In the genomic region with DNA sequence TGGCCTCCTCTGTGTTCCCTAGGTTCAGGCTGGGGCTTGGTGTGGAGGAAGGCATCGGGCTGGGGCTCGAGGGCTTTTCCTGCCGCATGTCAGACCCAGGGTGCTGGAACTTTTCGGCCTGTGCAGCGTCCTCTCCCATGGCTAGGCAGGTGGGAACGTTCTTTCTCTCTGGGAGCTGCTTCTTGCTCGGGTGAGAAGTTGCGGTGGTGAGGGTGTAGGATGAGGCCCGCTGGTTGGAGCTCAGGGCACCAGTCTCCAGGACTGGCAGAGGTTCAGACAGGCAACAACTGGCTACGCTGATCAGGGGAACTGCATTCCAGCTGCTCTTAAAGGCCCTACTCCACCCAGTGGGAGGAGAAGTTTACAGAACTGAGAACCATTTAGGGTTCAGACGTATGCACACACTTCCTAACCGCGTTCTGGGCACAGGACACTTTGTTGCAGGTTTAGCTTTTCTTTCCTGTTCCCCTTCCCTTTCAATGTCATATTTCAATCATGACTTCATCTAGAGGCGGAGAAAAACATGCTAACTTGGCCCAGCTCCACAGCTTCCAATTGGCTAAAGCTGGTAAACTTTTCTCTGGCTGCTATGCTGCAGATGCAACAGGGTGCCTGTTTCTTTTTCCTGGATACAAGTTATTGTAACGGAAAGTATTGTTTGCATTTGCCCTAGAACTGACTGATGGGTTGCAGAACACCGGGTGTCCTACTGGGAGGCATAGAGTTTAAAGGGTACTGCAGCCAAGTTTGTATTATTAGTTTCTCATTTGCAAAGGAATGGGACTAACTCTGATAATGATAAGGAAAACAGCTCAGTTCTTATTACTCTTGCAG, we compare ENCODE assay signal across 8 cellular contexts. TPM values are rescaled to one million over a fixed set of nuclear protein-coding genes. Genes with fewer than 3 reads are reported as not detected.
A peak's percentile ranks its signal among the peaks of the same experiment; 100 is the strongest.
DNase-seq lines count a peak whose midpoint lies in the region; ATAC-seq lines count a peak whose summit lies in the region.

A gene with protein sequence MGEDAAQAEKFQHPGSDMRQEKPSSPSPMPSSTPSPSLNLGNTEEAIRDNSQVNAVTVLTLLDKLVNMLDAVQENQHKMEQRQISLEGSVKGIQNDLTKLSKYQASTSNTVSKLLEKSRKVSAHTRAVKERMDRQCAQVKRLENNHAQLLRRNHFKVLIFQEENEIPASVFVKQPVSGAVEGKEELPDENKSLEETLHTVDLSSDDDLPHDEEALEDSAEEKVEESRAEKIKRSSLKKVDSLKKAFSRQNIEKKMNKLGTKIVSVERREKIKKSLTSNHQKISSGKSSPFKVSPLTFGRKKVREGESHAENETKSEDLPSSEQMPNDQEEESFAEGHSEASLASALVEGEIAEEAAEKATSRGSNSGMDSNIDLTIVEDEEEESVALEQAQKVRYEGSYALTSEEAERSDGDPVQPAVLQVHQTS (minus strand): TSS at position 302 of the 834 bp plus-strand sequence. CDS start 163 bp downstream, at position 139.

- peaks cover 25 to 70% (median 49%) of the 10 kb centered on the region in 5 donors for H3K27me3 Mint-ChIP-seq in naive thymus-derived CD4-positive, alpha-beta T cell

- DNase-seq in NCI-H460 (ENCODE audit: extremely low read depth, low read depth) (peak; percentile 84), epithelial cell of prostate (ENCODE audit: low read depth, low spot score) (peak; percentile 65), islet precursor cell (no peak), NCI-H2227 treated with DMSO at 0.1 percent for 48 hours (lab: John Stamatoyannopoulos, UW) (no peak)
- no peak for DNase-seq in naive thymus-derived CD4-positive, alpha-beta T cell
- DNase-seq in stimulated activated CD4-positive, alpha-beta T cell treated with anti-CD3 and anti-CD28 coated beads, Interleukin-2, amount 100 ng/mL, for 24 hours, result no peak

- no peak within 1 kb of the TSS for H3K27ac Mint-ChIP-seq in naive thymus-derived CD4-positive, alpha-beta T cell

- ATAC-seq in GM19397 (IDR thresholded peaks at IDR 0.05; ENCODE audit: unreplicated experiment), result peak; percentile 42
- peak; percentile 75 for ATAC-seq in naive thymus-derived CD4-positive, alpha-beta T cell
- no peak for ATAC-seq in HG03095 (IDR thresholded peaks at IDR 0.05; ENCODE audit: unreplicated experiment)

- POLR2A ChIA-PET in naive thymus-derived CD4-positive, alpha-beta T cell (lab: Charles Lee), result no interaction called here

- H3K4me3 Mint-ChIP-seq in naive thymus-derived CD4-positive, alpha-beta T cell, result peak within 1 kb of the TSS in 3 of 10 donors; percentile 19 to 42 (median 39)

- intact Hi-C loops in naive thymus-derived CD4-positive, alpha-beta T cell (cut with micrococcal nuclease), result no loop called here

- H3K4me3 ChIP-seq in naive thymus-derived CD4-positive, alpha-beta T cell (ENCODE audit: low read length), result no peak within 1 kb of the TSS

- no peaks in the 10 kb centered on the region for H3K36me3 Mint-ChIP-seq in naive thymus-derived CD4-positive, alpha-beta T cell

- H3K27me3 ChIP-seq in naive thymus-derived CD4-positive, alpha-beta T cell (ENCODE audit: control insufficient read depth in 2 of 2, insufficient read depth in 2 of 2, low read length in 2 of 2), result no peaks in the 10 kb centered on the region

- H3K9me3 ChIP-seq in naive thymus-derived CD4-positive, alpha-beta T cell (ENCODE audit: control insufficient read depth in 2 of 3, low read length in 3 of 3), result no peaks in the 10 kb centered on the region

- no peaks in the 10 kb centered on the region for H3K9me3 Mint-ChIP-seq in naive thymus-derived CD4-positive, alpha-beta T cell

- H3K36me3 ChIP-seq in naive thymus-derived CD4-positive, alpha-beta T cell (ENCODE audit: control insufficient read depth in 2 of 3, insufficient read depth in 3 of 3, low read length in 3 of 3), result no peaks in the 10 kb centered on the region

- H3K4me1 ChIP-seq in naive thymus-derived CD4-positive, alpha-beta T cell (ENCODE audit: control insufficient read depth in 2 of 2, insufficient read depth in 2 of 2, low read length in 2 of 2), result no peaks in the 10 kb centered on the region

- peak within 1 kb of the TSS; percentile 59 for H3K27ac ChIP-seq in epithelial cell of prostate
- H3K27ac ChIP-seq in naive thymus-derived CD4-positive, alpha-beta T cell (ENCODE audit: low read depth, low read length), result no peak within 1 kb of the TSS

- H3K4me1 Mint-ChIP-seq in naive thymus-derived CD4-positive, alpha-beta T cell, result peaks cover 0 to 14% (median 6%) of the 10 kb centered on the region in 7 donors

- CTCF ChIA-PET in naive thymus-derived CD4-positive, alpha-beta T cell (lab: Charles Lee), result no interaction called here

RNA-seq across cellular contexts. Expression of the gene that starts here (rescaled TPM):
- 114 and 121 TPM in 2 replicates for total RNA-seq in NCI-H460 (2014; rRNA removed; shearing (Covaris generic))
- 58.8 and 65.0 TPM in 2 replicates for polyA plus RNA-seq in NCI-H460 (2014; cell fraction: nucleus; rRNA removed)
- 1 to 10 TPM in 1 of 5 experiments, under 1 TPM in 1, not detected in 3; 0.29 to 3.7 TPM for total RNA-seq in naive thymus-derived CD4-positive, alpha-beta T cell
- polyA plus RNA-seq in naive thymus-derived CD4-positive, alpha-beta T cell, result not detected

Comparison
In these comparisons a context has a peak if more than half of its experiments do, and no peak if none do; other contexts are left out.
1. RNA of the gene that starts here (total RNA-seq): 114 to 121 TPM in NCI-H460; 0.29 to 3.7 TPM in naive thymus-derived CD4-positive, alpha-beta T cell; every median in the first group is over 10 times any median in the second.
2. DNase-seq: peak in NCI-H460 (single experiment) and epithelial cell of prostate (single experiment); none in naive thymus-derived CD4-positive, alpha-beta T cell (0 of 9), islet precursor cell (single experiment), stimulated activated CD4-positive, alpha-beta T cell treated with anti-CD3 and anti-CD28 coated beads, Interleukin-2, amount 100 ng/mL, for 24 hours (0 of 2) and NCI-H2227 treated with DMSO at 0.1 percent for 48 hours (single experiment).